Comparison of ENCODE assay signal across 17 cellular contexts in the genomic region with DNA sequence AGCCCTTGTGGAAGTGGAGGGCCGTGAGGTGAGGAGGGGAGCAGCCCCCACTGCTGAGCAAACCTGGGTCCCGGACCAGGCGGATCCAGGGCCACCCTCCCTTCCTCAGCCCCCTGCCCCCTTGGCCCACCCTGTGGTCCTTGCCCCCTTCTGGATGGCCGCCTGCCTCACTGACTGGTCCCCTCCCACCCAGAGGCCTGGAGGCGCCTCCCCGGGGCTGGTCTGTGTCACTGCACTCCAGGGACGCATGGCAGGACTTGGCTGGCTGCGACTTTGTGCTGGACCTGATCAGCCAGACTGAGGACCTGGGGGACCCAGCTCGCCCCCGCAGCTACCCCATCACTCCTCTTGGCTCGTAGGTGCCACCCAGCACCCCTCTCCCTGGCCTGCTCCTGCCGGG. TPM values are rescaled to one million over a fixed set of nuclear protein-coding genes. Genes with fewer than 3 reads are reported as not detected.
DNase-seq lines count a peak whose midpoint lies in the region; ATAC-seq and TF ChIP-seq lines count a peak whose summit lies in the region.
"Had no signal": no experiment of that assay in that cellular context is flagged by ENCODE, and none has a peak within 500 bp of the region (broad histone marks: within the 10 kb centered on the region; RNA-seq: fewer than 3 reads in every experiment).

No MANE protein-coding gene starts in this region.

- H3K9me3 ChIP-seq in PC-3 (ENCODE audit: low read length), result no peaks in the 10 kb centered on the region
- H3K9me3 ChIP-seq: adrenal gland; BLaER1 treated with 17β-estradiol and CSF1 and Interleukin-3, amounts not matched to agents 10 nM and 100 nM; Peyer's patch; right atrium auricular region had no signal

- H3K9ac ChIP-seq in PC-3 (ENCODE audit: low read length), result no peak overlapping the region
- H3K9ac ChIP-seq: BLaER1 treated with 17β-estradiol and CSF1 and Interleukin-3, amounts not matched to agents 10 nM and 100 nM had no signal

- no peak overlapping the region for H3K4me3 ChIP-seq in PC-3 (ENCODE audit: low read length)
- H3K4me3 ChIP-seq: adrenal gland; BLaER1 treated with 17β-estradiol and CSF1 and Interleukin-3, amounts not matched to agents 10 nM and 100 nM; right atrium auricular region had no signal

- ATAC-seq in PC-3 (no peak), foreskin keratinocyte (no peak), HG02973 (IDR thresholded peaks at IDR 0.05; ENCODE audit: unreplicated experiment) (no peak), sciatic nerve (no peak)

- POLR2A ChIA-PET in PC-3 (lab: Charles Lee; ENCODE audit: unreplicated experiment), result no interaction called here

- no peaks in the 10 kb centered on the region for H3F3A ChIP-seq in PC-3 (ENCODE audit: low read length, unreplicated experiment)

- DNase-seq in AG20443 (ENCODE audit: low spot score) (peak; percentile 41), GM13976 (ENCODE audit: low spot score) (no peak), PC-3 (no peak), foreskin keratinocyte (no peak), immature natural killer cell (no peak), sciatic nerve (ENCODE audit: low spot score) (no peak), GM20000 (ENCODE audit: low spot score) (no peak)
- DNase-seq: activated T-cell treated with anti-CD3 and anti-CD28 coated beads, Interleukin-2, amount 50 U/mL, for 1 hour; adrenal gland; head of caudate nucleus; NCI-H1105; NCI-H2227 treated with DMSO at 0.1 percent for 48 hours; Peyer's patch; stimulated activated CD4-positive, alpha-beta T cell treated with anti-CD3 and anti-CD28 coated beads, Interleukin-4, amount 100 ng/mL, for 24 hours had no signal

- H2AFZ ChIP-seq in PC-3 (ENCODE audit: low read length), result no peak overlapping the region

- no peak overlapping the region for H3K27ac Mint-ChIP-seq in immature natural killer cell

- no peak overlapping the region for H3K4me2 ChIP-seq in PC-3 (ENCODE audit: low read length)
- H3K4me2 ChIP-seq: BLaER1 treated with 17β-estradiol and CSF1 and Interleukin-3, amounts not matched to agents 10 nM and 100 nM had no signal

- no peaks in the 10 kb centered on the region for H3K27me3 ChIP-seq in PC-3 (ENCODE audit: low read length)
- peaks cover 4% of the 10 kb centered on the region for H3K27me3 ChIP-seq in foreskin keratinocyte
- H3K27me3 ChIP-seq: adrenal gland; BLaER1 treated with 17β-estradiol and CSF1 and Interleukin-3, amounts not matched to agents 10 nM and 100 nM; Peyer's patch; right atrium auricular region had no signal

- TF ChIP-seq CTCF in GM13976 (IDR thresholded peaks at IDR 0.05; ENCODE audit: borderline replicate concordance, control extremely low read depth, extremely low read depth, insufficient read depth, missing control alignments) (peak; percentile 4), PC-3 (conservative IDR thresholded peaks at IDR 0.05; ENCODE audit: low read depth, low read length) (peak; percentile 42), foreskin keratinocyte (conservative IDR thresholded peaks at IDR 0.05) (peak; percentile 27), GM20000 (IDR thresholded peaks at IDR 0.05; ENCODE audit: extremely low read depth, missing control alignments) (no peak)

- peaks cover 12% of the 10 kb centered on the region for H3K4me1 ChIP-seq in PC-3 (ENCODE audit: insufficient read depth, low read length)
- H3K4me1 ChIP-seq in foreskin keratinocyte, result no peaks in the 10 kb centered on the region
- H3K4me1 ChIP-seq: adrenal gland, right atrium auricular region had no signal

- no peaks in the 10 kb centered on the region for H3K36me3 Mint-ChIP-seq in immature natural killer cell

- H3K79me2 ChIP-seq in PC-3 (ENCODE audit: low read length), result no peaks in the 10 kb centered on the region

- H3K4me1 Mint-ChIP-seq in immature natural killer cell, result no peaks in the 10 kb centered on the region

- CTCF ChIA-PET in PC-3 (lab: Charles Lee), result no interaction called here

- in situ Hi-C loops in GM13976 (cut with MboI; ENCODE audit: low sequenced_read_pairs, unreplicated experiment), result loop anchor here (10.0 kb wide), 1 partner anchor 131 kb away; no protein-coding TSS in a partner anchor

- intact Hi-C loops in PC-3 (cut with micrococcal nuclease) (no loop called here), sciatic nerve (cut with DNase I) (no loop called here)

- no peaks in the 10 kb centered on the region for H3K9me3 Mint-ChIP-seq in immature natural killer cell

- H3K27me3 Mint-ChIP-seq in immature natural killer cell (ENCODE audit: low read depth in 3 of 3), result peaks cover 0 to 5% (median 2%) of the 10 kb centered on the region in 3 donors

- BruUV-seq in PC-3 (replicated peaks; lab: Mats Ljungman, UMichigan), result no TSS peak

- H3K4me3 Mint-ChIP-seq in immature natural killer cell, result no peak overlapping the region

- no peaks in the 10 kb centered on the region for H3K9me2 ChIP-seq in PC-3 (replicated peaks; ENCODE audit: low read length)

- no peak overlapping the region for H3K27ac ChIP-seq in PC-3 (ENCODE audit: low read length)
- no peak overlapping the region for H3K27ac ChIP-seq in foreskin keratinocyte
- H3K27ac ChIP-seq: adrenal gland; BLaER1 treated with 17β-estradiol and CSF1 and Interleukin-3, amounts not matched to agents 10 nM and 100 nM; right atrium auricular region had no signal

- H3K36me3 ChIP-seq in PC-3 (ENCODE audit: low read depth, low read length), result no peaks in the 10 kb centered on the region

- no peaks in the 10 kb centered on the region for H4K20me1 ChIP-seq in PC-3 (ENCODE audit: low read length)

RNA-seq across cellular contexts. Expression of a gene that starts 19.2 kb away (rescaled TPM):
- 2.3 and 4.3 TPM in 2 replicates for total RNA-seq in PC-3 (2014; rRNA removed)
- not detected in 2 replicates for total RNA-seq in foreskin keratinocyte
- 0.06 TPM in 1 of 2 replicates, not detected in the other for polyA plus RNA-seq in foreskin keratinocyte
- polyA plus RNA-seq in immature natural killer cell, result 1 to 10 TPM in 1 of 3 donors, not detected in 2; 1.1 TPM
- 12.5 TPM for total RNA-seq in sciatic nerve

RNA-seq across cellular contexts. Expression of a gene that starts 26.4 kb away (rescaled TPM):
- total RNA-seq in PC-3 (2014; rRNA removed) (3.2 and 7.1 TPM in 2 replicates), foreskin keratinocyte (0.67 and 0.75 TPM in 2 replicates), sciatic nerve (336 TPM)
- polyA plus RNA-seq in foreskin keratinocyte (0.23 and 1.00 TPM in 2 replicates), immature natural killer cell (1 to 10 TPM in 2 of 3 donors, under 1 TPM in 1; 0.76 to 3.0 (median 2.6) TPM)

RNA-seq across cellular contexts. Expression of a gene that starts 52.9 kb away (rescaled TPM):
- total RNA-seq in PC-3 (2014; rRNA removed), result 54.2 and 97.7 TPM in 2 replicates
- 26.3 and 27.4 TPM in 2 replicates for total RNA-seq in foreskin keratinocyte
- polyA plus RNA-seq in foreskin keratinocyte, result 19.5 and 20.5 TPM in 2 replicates
- 10 to 100 TPM in 2 of 3 donors, 1 to 10 TPM in 1; 7.0 to 18.1 (median 15.5) TPM for polyA plus RNA-seq in immature natural killer cell
- total RNA-seq in sciatic nerve, result 35.2 TPM

RNA-seq across cellular contexts. Expression of a gene that starts 53.1 kb away (rescaled TPM):
- 97.8 and 115 TPM in 2 replicates for total RNA-seq in PC-3 (2014; rRNA removed)
- 95.0 and 96.3 TPM in 2 replicates for total RNA-seq in foreskin keratinocyte
- polyA plus RNA-seq in foreskin keratinocyte, result 113 and 118 TPM in 2 replicates
- 10 to 100 TPM; 71.5 to 94.2 (median 80.1) TPM for polyA plus RNA-seq in immature natural killer cell
- 107 TPM for total RNA-seq in sciatic nerve

Comparison
In these comparisons a context has a peak if more than half of its experiments do, and no peak if none do; other contexts are left out.
1. RNA of a gene that starts 26.4 kb away (total RNA-seq): 336 TPM in sciatic nerve (single experiment); 3.2 to 7.1 TPM in PC-3 and 0.67 to 0.75 TPM in foreskin keratinocyte; every median in the first group is over 10 times any median in the second.